In genomic region chr2:232838406-232838874, GRCh38 we compare ENCODE assay signal across 8 cellular contexts. TPM values are rescaled to one million over a fixed set of nuclear protein-coding genes. Genes with fewer than 3 reads are reported as not detected.
DNase-seq lines count a peak whose midpoint lies in the region; ATAC-seq and TF ChIP-seq lines count a peak whose summit lies in the region.

No MANE protein-coding gene starts in this region.

- TF ChIP-seq CTCF in HL-60 (IDR thresholded peaks at IDR 0.05; ENCODE audit: insufficient read depth, low read length): no peak
- no peak for TF ChIP-seq CTCF in WTC11 (IDR thresholded peaks at IDR 0.05)

- CTCF ChIA-PET in WTC11 (lab: Charles Lee): no interaction called here

- H3K9me3 Mint-ChIP-seq in WTC11: no peaks in the 10 kb centered on the region

- H3K36me3 Mint-ChIP-seq in WTC11: peaks cover 47% of the 10 kb centered on the region

- peaks cover 60% of the 10 kb centered on the region for H3K36me3 ChIP-seq in MG63

- peak overlapping the region; percentile 74 for H3K27ac ChIP-seq in HL-60 (replicated peaks)

- peak overlapping the region; percentile 15 for H3K27ac Mint-ChIP-seq in WTC11

- H3K4me3 ChIP-seq in HL-60 (replicated peaks; ENCODE audit: insufficient read depth, low read length): no peak overlapping the region
- H3K4me3 ChIP-seq in MG63: no peak overlapping the region

- no peaks in the 10 kb centered on the region for H3K27me3 Mint-ChIP-seq in WTC11 (ENCODE audit: low read depth)

- H3K9me3 ChIP-seq in MG63: no peaks in the 10 kb centered on the region

- H3K4me1 Mint-ChIP-seq in WTC11: peaks cover 9% of the 10 kb centered on the region

- H3K4me3 Mint-ChIP-seq in WTC11: no peak overlapping the region

- POLR2A ChIA-PET in WTC11 (lab: Charles Lee): no interaction called here

- ATAC-seq in WTC11 (no peak), HG03025 (IDR thresholded peaks at IDR 0.05; ENCODE audit: low FRiP score, unreplicated experiment) (no peak)

- DNase-seq in GM19240 (ENCODE audit: insufficient read length, low spot score) (peak; percentile 12), HL-60 (ENCODE audit: low read depth in 1 of 2, low spot score in 1 of 2) (peak; percentile 21 to 81), WTC11 (ENCODE audit: low spot score) (no peak), dermis blood vessel endothelial cell (peak; percentile 75), MG63 (no peak), SK-N-DZ (ENCODE audit: low spot score) (no peak)
- peak; percentile 51 to 63 for DNase-seq in stimulated activated CD4-positive, alpha-beta T cell treated with anti-CD3 and anti-CD28 coated beads, Interleukin-4, amount 100 ng/mL, for 4 hours

- H3K27me3 ChIP-seq in HL-60 (ENCODE audit: insufficient read depth, poor library complexity, severe bottlenecking): no peaks in the 10 kb centered on the region
- H3K27me3 ChIP-seq in MG63: no peaks in the 10 kb centered on the region

TF ChIP-seq in WTC11, 78 proteins besides CTCF, POLR2A, EP300 and RAD21 (continues in another document):
- TF ChIP-seq, protein P1, sequence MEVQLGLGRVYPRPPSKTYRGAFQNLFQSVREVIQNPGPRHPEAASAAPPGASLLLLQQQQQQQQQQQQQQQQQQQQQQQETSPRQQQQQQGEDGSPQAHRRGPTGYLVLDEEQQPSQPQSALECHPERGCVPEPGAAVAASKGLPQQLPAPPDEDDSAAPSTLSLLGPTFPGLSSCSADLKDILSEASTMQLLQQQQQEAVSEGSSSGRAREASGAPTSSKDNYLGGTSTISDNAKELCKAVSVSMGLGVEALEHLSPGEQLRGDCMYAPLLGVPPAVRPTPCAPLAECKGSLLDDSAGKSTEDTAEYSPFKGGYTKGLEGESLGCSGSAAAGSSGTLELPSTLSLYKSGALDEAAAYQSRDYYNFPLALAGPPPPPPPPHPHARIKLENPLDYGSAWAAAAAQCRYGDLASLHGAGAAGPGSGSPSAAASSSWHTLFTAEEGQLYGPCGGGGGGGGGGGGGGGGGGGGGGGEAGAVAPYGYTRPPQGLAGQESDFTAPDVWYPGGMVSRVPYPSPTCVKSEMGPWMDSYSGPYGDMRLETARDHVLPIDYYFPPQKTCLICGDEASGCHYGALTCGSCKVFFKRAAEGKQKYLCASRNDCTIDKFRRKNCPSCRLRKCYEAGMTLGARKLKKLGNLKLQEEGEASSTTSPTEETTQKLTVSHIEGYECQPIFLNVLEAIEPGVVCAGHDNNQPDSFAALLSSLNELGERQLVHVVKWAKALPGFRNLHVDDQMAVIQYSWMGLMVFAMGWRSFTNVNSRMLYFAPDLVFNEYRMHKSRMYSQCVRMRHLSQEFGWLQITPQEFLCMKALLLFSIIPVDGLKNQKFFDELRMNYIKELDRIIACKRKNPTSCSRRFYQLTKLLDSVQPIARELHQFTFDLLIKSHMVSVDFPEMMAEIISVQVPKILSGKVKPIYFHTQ (CRISPR knock-in tag; IDR thresholded peaks at IDR 0.05): no peak
- TF ChIP-seq USF2 (CRISPR knock-in tag; IDR thresholded peaks at IDR 0.05): no peak
- TF ChIP-seq ZNF532 (CRISPR knock-in tag; IDR thresholded peaks at IDR 0.05; ENCODE audit: borderline replicate concordance): no peak
- TF ChIP-seq ZNF263 (CRISPR knock-in tag; IDR thresholded peaks at IDR 0.05; ENCODE audit: low read depth): no peak
- TF ChIP-seq ZNF317 (CRISPR knock-in tag; IDR thresholded peaks at IDR 0.05; ENCODE audit: borderline replicate concordance, low read depth): no peak
- TF ChIP-seq SP1 (CRISPR knock-in tag; conservative IDR thresholded peaks at IDR 0.05): no peak
- no peak for TF ChIP-seq TCF7 (CRISPR knock-in tag; IDR thresholded peaks at IDR 0.05; ENCODE audit: low read depth)
- TF ChIP-seq USF1 (CRISPR knock-in tag; IDR thresholded peaks at IDR 0.05): no peak
- TF ChIP-seq, protein P2, sequence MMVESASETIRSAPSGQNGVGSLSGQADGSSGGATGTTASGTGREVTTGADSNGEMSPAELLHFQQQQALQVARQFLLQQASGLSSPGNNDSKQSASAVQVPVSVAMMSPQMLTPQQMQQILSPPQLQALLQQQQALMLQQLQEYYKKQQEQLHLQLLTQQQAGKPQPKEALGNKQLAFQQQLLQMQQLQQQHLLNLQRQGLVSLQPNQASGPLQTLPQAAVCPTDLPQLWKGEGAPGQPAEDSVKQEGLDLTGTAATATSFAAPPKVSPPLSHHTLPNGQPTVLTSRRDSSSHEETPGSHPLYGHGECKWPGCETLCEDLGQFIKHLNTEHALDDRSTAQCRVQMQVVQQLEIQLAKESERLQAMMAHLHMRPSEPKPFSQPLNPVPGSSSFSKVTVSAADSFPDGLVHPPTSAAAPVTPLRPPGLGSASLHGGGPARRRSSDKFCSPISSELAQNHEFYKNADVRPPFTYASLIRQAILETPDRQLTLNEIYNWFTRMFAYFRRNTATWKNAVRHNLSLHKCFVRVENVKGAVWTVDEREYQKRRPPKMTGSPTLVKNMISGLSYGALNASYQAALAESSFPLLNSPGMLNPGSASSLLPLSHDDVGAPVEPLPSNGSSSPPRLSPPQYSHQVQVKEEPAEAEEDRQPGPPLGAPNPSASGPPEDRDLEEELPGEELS (CRISPR knock-in tag; IDR thresholded peaks at IDR 0.05): no peak
- TF ChIP-seq HMGXB4 (CRISPR knock-in tag; IDR thresholded peaks at IDR 0.05): no peak
- TF ChIP-seq ZNF121 (CRISPR knock-in tag; IDR thresholded peaks at IDR 0.05): no peak

RNA-seq across cellular contexts. Expression of gene SNORC, which starts 31.6 kb away (rescaled TPM):
- total RNA-seq in WTC11 (2021): 2.8 to 3.4 TPM (median 3.4 TPM) in 3 replicates
- 0.34 and 0.84 TPM in 2 replicates for total RNA-seq in dermis blood vessel endothelial cell
- total RNA-seq in MG63 (2014; rRNA removed; shearing (Covaris generic); ENCODE audit: low replicate concordance): 1.1 and 4.1 TPM in 2 replicates
- polyA plus RNA-seq in SK-N-DZ (2014; cell fraction: cytosol; rRNA removed): 0.02 and 0.09 TPM in 2 replicates
- 1.9 and 2.5 TPM in 2 replicates for polyA plus RNA-seq in SK-N-DZ (2014; cell fraction: nucleus; rRNA removed)

Comparison
In these comparisons a context has a peak if more than half of its experiments do, and no peak if none do; other contexts are left out.
1. DNase-seq: peak in GM19240 (single experiment), HL-60 (2 of 2), dermis blood vessel endothelial cell (single experiment) and stimulated activated CD4-positive, alpha-beta T cell treated with anti-CD3 and anti-CD28 coated beads, Interleukin-4, amount 100 ng/mL, for 4 hours (2 of 2); none in WTC11 (single experiment), MG63 (single experiment) and SK-N-DZ (single experiment).